18 cellular contexts compared by ENCODE assay signal in the genomic region with DNA sequence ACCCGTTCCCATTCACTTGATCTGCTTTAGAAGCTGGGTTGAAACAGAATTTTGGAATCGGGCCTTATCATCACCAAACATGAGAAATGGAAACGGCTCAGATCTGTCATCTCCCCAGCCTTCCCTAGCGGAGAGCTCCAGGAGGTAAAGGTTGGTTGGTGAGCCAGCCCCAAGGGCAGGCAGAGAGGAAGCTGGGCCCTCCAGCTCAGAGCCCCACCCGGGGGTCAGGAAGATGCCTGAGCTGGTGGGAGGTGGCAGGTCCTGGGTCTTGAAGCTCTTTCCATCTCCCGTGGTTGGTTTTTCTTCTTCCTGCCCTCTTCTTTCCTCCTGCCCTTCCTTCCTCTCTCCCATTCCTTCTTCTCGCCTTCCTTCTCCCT.
DNase-seq lines count a peak whose midpoint lies in the region; FAIRE-seq and TF ChIP-seq lines count a peak whose summit lies in the region.
"Had no signal": no experiment of that assay in that cellular context is flagged by ENCODE, and none has a peak within 500 bp of the region (broad histone marks: within the 10 kb centered on the region; RNA-seq: fewer than 3 reads in every experiment).

No MANE protein-coding gene starts in this region.

- H3K27ac ChIP-seq in endodermal cell (ENCODE audit: low read depth, low read length), result no peak overlapping the region
- H3K27ac ChIP-seq in kidney (ENCODE audit: low read depth in 2 of 2, low read length in 2 of 2), result no peak overlapping the region

- H3K9me3 ChIP-seq in endodermal cell (ENCODE audit: control insufficient read depth, low read length), result peaks cover 17% of the 10 kb centered on the region
- peaks cover 0 to 20% of the 10 kb centered on the region in 2 donors for H3K9me3 ChIP-seq in kidney (ENCODE audit: control insufficient read depth in 1 of 2, low read length in 2 of 2)
- H3K9me3 ChIP-seq: HAP-1 had no signal

- H3K9ac ChIP-seq in endodermal cell (ENCODE audit: extremely low read depth, low read length, poor library complexity, severe bottlenecking), result no peak overlapping the region
- no peak overlapping the region for H3K9ac ChIP-seq in kidney (ENCODE audit: low read length in 2 of 2)

- intact Hi-C loops in kidney (cut with DNase I), result no loop called here
- intact Hi-C loops in posterior vena cava (cut with DNase I), result no loop called here

- H3K36me3 Mint-ChIP-seq in endodermal cell (ENCODE audit: low read depth), result no peaks in the 10 kb centered on the region
- no peaks in the 10 kb centered on the region for H3K36me3 Mint-ChIP-seq in activated naive CD8-positive, alpha-beta T cell treated with anti-CD3 and anti-CD28 coated beads for 36 hours
- H3K36me3 Mint-ChIP-seq: CD4-positive, alpha-beta memory T cell had no signal

- DNase-seq in endodermal cell (peak; percentile 10), kidney (peak; percentile 10), posterior vena cava (ENCODE audit: low spot score) (peak; percentile 26), urothelium cell line (ENCODE audit: low spot score) (no peak), retina (no peak)
- no peak for DNase-seq in stimulated activated CD4-positive, alpha-beta T cell treated with anti-CD3 and anti-CD28 coated beads, Interleukin-4, amount 100 ng/mL, for 24 hours
- no peak for DNase-seq in activated naive CD8-positive, alpha-beta T cell treated with anti-CD3 and anti-CD28 coated beads for 36 hours
- DNase-seq: C1 segment of cervical spinal cord; CD4-positive, alpha-beta memory T cell; COR-L47; DMS153; DND-41; GOT3; HFFc6 had no signal

- no peaks in the 10 kb centered on the region for H3K27me3 ChIP-seq in endodermal cell (ENCODE audit: control insufficient read depth, insufficient read depth, low read length, poor library complexity, severe bottlenecking)

- no peak for TF ChIP-seq CTCF in endodermal cell (conservative IDR thresholded peaks at IDR 0.05)
- no peak for TF ChIP-seq CTCF in kidney (IDR thresholded peaks at IDR 0.05; ENCODE audit: borderline replicate concordance, extremely low read depth, insufficient read depth)

- FAIRE-seq in kidney (lab: Jason Lieb, UNC), result no peak
- peak; percentile 75 for FAIRE-seq in urothelium cell line (lab: Jason Lieb, UNC)
- FAIRE-seq: G401.6, GM12892, H54 had no signal

- H3K4me1 ChIP-seq in endodermal cell (ENCODE audit: control insufficient read depth, insufficient read depth, low read length) (no peaks in the 10 kb centered on the region), kidney (ENCODE audit: control insufficient read depth in 1 of 2, insufficient read depth in 1 of 2, low read depth in 1 of 2, low read length in 2 of 2) (no peaks in the 10 kb centered on the region)
- H3K4me1 ChIP-seq: HAP-1 had no signal

- no peak overlapping the region for H3K27ac Mint-ChIP-seq in endodermal cell
- H3K27ac Mint-ChIP-seq in activated naive CD8-positive, alpha-beta T cell treated with anti-CD3 and anti-CD28 coated beads for 36 hours, result no peak overlapping the region
- H3K27ac Mint-ChIP-seq: CD4-positive, alpha-beta memory T cell; HFFc6 had no signal

- H3K4me3 Mint-ChIP-seq in endodermal cell, result no peak overlapping the region
- H3K4me3 Mint-ChIP-seq in activated naive CD8-positive, alpha-beta T cell treated with anti-CD3 and anti-CD28 coated beads for 36 hours, result no peak overlapping the region
- H3K4me3 Mint-ChIP-seq: CD4-positive, alpha-beta memory T cell; HFFc6 had no signal

- H3K36me3 ChIP-seq in endodermal cell (ENCODE audit: control insufficient read depth, insufficient read depth, low read length) (no peaks in the 10 kb centered on the region), kidney (ENCODE audit: control insufficient read depth in 1 of 2, insufficient read depth in 2 of 2, low read length in 2 of 2) (no peaks in the 10 kb centered on the region)
- H3K36me3 ChIP-seq: HAP-1 had no signal

- H3K4me1 Mint-ChIP-seq in endodermal cell, result no peaks in the 10 kb centered on the region
- H3K4me1 Mint-ChIP-seq in activated naive CD8-positive, alpha-beta T cell treated with anti-CD3 and anti-CD28 coated beads for 36 hours, result no peaks in the 10 kb centered on the region
- H3K4me1 Mint-ChIP-seq: CD4-positive, alpha-beta memory T cell had no signal

- peaks cover 36% of the 10 kb centered on the region for H3K9me3 Mint-ChIP-seq in endodermal cell
- H3K9me3 Mint-ChIP-seq in activated naive CD8-positive, alpha-beta T cell treated with anti-CD3 and anti-CD28 coated beads for 36 hours, result peaks cover 12% of the 10 kb centered on the region

- H3K27me3 Mint-ChIP-seq in endodermal cell (ENCODE audit: insufficient read depth), result peaks cover 9% of the 10 kb centered on the region
- peaks cover 4% of the 10 kb centered on the region for H3K27me3 Mint-ChIP-seq in activated naive CD8-positive, alpha-beta T cell treated with anti-CD3 and anti-CD28 coated beads for 36 hours

- WGBS in endodermal cell (ENCODE audit: insufficient coverage in 1 of 2, insufficient read length in 1 of 2), 2 experiments, result 83 to 88% methylated on average over 4 to 7 of the region's 7 CpGs

- H3K4me3 ChIP-seq in endodermal cell (ENCODE audit: low read length) (no peak overlapping the region), kidney (ENCODE audit: low read length in 2 of 2) (no peak overlapping the region)
- H3K4me3 ChIP-seq: HAP-1 had no signal

Comparison
In these comparisons a context has a peak if more than half of its experiments do, and no peak if none do; other contexts are left out.
1. DNase-seq: peak in endodermal cell (single experiment), kidney (single experiment) and posterior vena cava (single experiment); none in urothelium cell line (single experiment), retina (single experiment), stimulated activated CD4-positive, alpha-beta T cell treated with anti-CD3 and anti-CD28 coated beads, Interleukin-4, amount 100 ng/mL, for 24 hours (single experiment) and activated naive CD8-positive, alpha-beta T cell treated with anti-CD3 and anti-CD28 coated beads for 36 hours (single experiment).